ENCODE assay signal across 1 cellular context in genomic region chr16:68356249-68356918, GRCh38.
TF ChIP-seq lines count a peak whose summit lies in the region.

No MANE protein-coding gene starts in this region.

TF ChIP-seq in GM12878, 131 proteins besides CTCF, POLR2A, EP300 and RAD21 (continued from another document and continues in another):
- TF ChIP-seq BCL11A (IDR thresholded peaks at IDR 0.05; ENCODE audit: low read depth, low read length) = peak; percentile 51; the same call in 1 of the 2 replicates
- no peak for TF ChIP-seq NFXL1 (IDR thresholded peaks at IDR 0.05; ENCODE audit: borderline replicate concordance)
- no peak for TF ChIP-seq PKNOX1 (IDR thresholded peaks at IDR 0.05)
- TF ChIP-seq TBL1XR1 (IDR thresholded peaks at IDR 0.05; ENCODE audit: low read depth, low read length) = peak; percentile 87
- no peak for TF ChIP-seq MXI1 (IDR thresholded peaks at IDR 0.05; ENCODE audit: low read depth, low read length)
- TF ChIP-seq IRF5 (IDR thresholded peaks at IDR 0.05; ENCODE audit: borderline replicate concordance) = no peak
- TF ChIP-seq, protein P1, sequence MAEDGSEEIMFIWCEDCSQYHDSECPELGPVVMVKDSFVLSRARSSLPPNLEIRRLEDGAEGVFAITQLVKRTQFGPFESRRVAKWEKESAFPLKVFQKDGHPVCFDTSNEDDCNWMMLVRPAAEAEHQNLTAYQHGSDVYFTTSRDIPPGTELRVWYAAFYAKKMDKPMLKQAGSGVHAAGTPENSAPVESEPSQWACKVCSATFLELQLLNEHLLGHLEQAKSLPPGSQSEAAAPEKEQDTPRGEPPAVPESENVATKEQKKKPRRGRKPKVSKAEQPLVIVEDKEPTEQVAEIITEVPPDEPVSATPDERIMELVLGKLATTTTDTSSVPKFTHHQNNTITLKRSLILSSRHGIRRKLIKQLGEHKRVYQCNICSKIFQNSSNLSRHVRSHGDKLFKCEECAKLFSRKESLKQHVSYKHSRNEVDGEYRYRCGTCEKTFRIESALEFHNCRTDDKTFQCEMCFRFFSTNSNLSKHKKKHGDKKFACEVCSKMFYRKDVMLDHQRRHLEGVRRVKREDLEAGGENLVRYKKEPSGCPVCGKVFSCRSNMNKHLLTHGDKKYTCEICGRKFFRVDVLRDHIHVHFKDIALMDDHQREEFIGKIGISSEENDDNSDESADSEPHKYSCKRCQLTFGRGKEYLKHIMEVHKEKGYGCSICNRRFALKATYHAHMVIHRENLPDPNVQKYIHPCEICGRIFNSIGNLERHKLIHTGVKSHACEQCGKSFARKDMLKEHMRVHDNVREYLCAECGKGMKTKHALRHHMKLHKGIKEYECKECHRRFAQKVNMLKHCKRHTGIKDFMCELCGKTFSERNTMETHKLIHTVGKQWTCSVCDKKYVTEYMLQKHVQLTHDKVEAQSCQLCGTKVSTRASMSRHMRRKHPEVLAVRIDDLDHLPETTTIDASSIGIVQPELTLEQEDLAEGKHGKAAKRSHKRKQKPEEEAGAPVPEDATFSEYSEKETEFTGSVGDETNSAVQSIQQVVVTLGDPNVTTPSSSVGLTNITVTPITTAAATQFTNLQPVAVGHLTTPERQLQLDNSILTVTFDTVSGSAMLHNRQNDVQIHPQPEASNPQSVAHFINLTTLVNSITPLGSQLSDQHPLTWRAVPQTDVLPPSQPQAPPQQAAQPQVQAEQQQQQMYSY (CRISPR knock-in tag; IDR thresholded peaks at IDR 0.05) = no peak
- TF ChIP-seq CHD2 (IDR thresholded peaks at IDR 0.05; ENCODE audit: borderline replicate concordance, low read depth, low read length) = peak; percentile 34; the same call in 1 of the 2 replicates
- TF ChIP-seq BCL3 (IDR thresholded peaks at IDR 0.05; ENCODE audit: borderline replicate concordance, insufficient read depth, low read depth, low read length, poor library complexity, severe bottlenecking) = peak; percentile 72
- TF ChIP-seq, protein P2, sequence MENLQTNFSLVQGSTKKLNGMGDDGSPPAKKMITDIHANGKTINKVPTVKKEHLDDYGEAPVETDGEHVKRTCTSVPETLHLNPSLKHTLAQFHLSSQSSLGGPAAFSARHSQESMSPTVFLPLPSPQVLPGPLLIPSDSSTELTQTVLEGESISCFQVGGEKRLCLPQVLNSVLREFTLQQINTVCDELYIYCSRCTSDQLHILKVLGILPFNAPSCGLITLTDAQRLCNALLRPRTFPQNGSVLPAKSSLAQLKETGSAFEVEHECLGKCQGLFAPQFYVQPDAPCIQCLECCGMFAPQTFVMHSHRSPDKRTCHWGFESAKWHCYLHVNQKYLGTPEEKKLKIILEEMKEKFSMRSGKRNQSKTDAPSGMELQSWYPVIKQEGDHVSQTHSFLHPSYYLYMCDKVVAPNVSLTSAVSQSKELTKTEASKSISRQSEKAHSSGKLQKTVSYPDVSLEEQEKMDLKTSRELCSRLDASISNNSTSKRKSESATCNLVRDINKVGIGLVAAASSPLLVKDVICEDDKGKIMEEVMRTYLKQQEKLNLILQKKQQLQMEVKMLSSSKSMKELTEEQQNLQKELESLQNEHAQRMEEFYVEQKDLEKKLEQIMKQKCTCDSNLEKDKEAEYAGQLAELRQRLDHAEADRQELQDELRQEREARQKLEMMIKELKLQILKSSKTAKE (IDR thresholded peaks at IDR 0.05; ENCODE audit: low read depth, poor library complexity, severe bottlenecking) = peak; percentile 40
- TF ChIP-seq SIN3A (IDR thresholded peaks at IDR 0.05; ENCODE audit: low read depth, low read length) = no peak
- TF ChIP-seq, protein P3, sequence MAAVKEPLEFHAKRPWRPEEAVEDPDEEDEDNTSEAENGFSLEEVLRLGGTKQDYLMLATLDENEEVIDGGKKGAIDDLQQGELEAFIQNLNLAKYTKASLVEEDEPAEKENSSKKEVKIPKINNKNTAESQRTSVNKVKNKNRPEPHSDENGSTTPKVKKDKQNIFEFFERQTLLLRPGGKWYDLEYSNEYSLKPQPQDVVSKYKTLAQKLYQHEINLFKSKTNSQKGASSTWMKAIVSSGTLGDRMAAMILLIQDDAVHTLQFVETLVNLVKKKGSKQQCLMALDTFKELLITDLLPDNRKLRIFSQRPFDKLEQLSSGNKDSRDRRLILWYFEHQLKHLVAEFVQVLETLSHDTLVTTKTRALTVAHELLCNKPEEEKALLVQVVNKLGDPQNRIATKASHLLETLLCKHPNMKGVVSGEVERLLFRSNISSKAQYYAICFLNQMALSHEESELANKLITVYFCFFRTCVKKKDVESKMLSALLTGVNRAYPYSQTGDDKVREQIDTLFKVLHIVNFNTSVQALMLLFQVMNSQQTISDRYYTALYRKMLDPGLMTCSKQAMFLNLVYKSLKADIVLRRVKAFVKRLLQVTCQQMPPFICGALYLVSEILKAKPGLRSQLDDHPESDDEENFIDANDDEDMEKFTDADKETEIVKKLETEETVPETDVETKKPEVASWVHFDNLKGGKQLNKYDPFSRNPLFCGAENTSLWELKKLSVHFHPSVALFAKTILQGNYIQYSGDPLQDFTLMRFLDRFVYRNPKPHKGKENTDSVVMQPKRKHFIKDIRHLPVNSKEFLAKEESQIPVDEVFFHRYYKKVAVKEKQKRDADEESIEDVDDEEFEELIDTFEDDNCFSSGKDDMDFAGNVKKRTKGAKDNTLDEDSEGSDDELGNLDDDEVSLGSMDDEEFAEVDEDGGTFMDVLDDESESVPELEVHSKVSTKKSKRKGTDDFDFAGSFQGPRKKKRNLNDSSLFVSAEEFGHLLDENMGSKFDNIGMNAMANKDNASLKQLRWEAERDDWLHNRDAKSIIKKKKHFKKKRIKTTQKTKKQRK (IDR thresholded peaks at IDR 0.05; ENCODE audit: low read depth, low read length) = no peak
- no peak for TF ChIP-seq PBX3 (IDR thresholded peaks at IDR 0.05; ENCODE audit: insufficient replicate concordance, low read depth, low read length)
- peak; percentile 63; the same call in 1 of the 2 replicates for TF ChIP-seq PAX5 (IDR thresholded peaks at IDR 0.05; ENCODE audit: borderline replicate concordance, low read depth, low read length)
- peak; percentile 99 for TF ChIP-seq TCF12 (IDR thresholded peaks at IDR 0.05; ENCODE audit: low read depth, low read length)
- no peak for TF ChIP-seq MEF2B (IDR thresholded peaks at IDR 0.05; ENCODE audit: partially characterized antibody, poor library complexity, severe bottlenecking)
- TF ChIP-seq RELB (IDR thresholded peaks at IDR 0.05; ENCODE audit: low read depth) = peak; percentile 65
- TF ChIP-seq ZBED1 (IDR thresholded peaks at IDR 0.05; ENCODE audit: borderline replicate concordance) = no peak; the same call in 1 of the 2 replicates
- no peak for TF ChIP-seq RAD51 (IDR thresholded peaks at IDR 0.05)
- TF ChIP-seq RUNX3 (IDR thresholded peaks at IDR 0.05; ENCODE audit: low read length) = peak; percentile 99
- TF ChIP-seq RFX5 (IDR thresholded peaks at IDR 0.05; ENCODE audit: low read depth, low read length) = no peak
- peak; percentile 61 for TF ChIP-seq MTA2 (IDR thresholded peaks at IDR 0.05; ENCODE audit: low read depth)
- TF ChIP-seq BHLHE40 (IDR thresholded peaks at IDR 0.05; ENCODE audit: borderline replicate concordance in 1 of 2, low read depth in 2 of 2, low read length in 1 of 2) = peak; percentile 65 to 72; a peak in 3 of 4 replicates
- peak; percentile 98 for TF ChIP-seq IKZF1 (conservative IDR thresholded peaks at IDR 0.05)
- TF ChIP-seq KDM1A (IDR thresholded peaks at IDR 0.05; ENCODE audit: borderline replicate concordance) = no peak
- peak; percentile 36 for TF ChIP-seq NR2F1 (conservative IDR thresholded peaks at IDR 0.05)
- TF ChIP-seq SIX5 (IDR thresholded peaks at IDR 0.05; ENCODE audit: low read depth, low read length, severe bottlenecking) = no peak
- no peak for TF ChIP-seq PAX8 (IDR thresholded peaks at IDR 0.05)
- TF ChIP-seq HDAC6 (IDR thresholded peaks at IDR 0.05; ENCODE audit: unreplicated experiment) = no peak
- TF ChIP-seq IKZF2 (IDR thresholded peaks at IDR 0.05) = peak; percentile 90 to 91
- peak; percentile 98 for TF ChIP-seq TCF3 (IDR thresholded peaks at IDR 0.05; ENCODE audit: borderline replicate concordance, insufficient read depth, low read depth, low read length)
- peak; percentile 66; the same call in 1 of the 2 replicates for TF ChIP-seq CREB1 (IDR thresholded peaks at IDR 0.05; ENCODE audit: low read depth)
- peak; percentile 66; the same call in 1 of the 2 replicates for TF ChIP-seq GATAD2B (conservative IDR thresholded peaks at IDR 0.05; ENCODE audit: low read depth)
- TF ChIP-seq ZNF24 (IDR thresholded peaks at IDR 0.05) = no peak
- TF ChIP-seq EGR1 (IDR thresholded peaks at IDR 0.05; ENCODE audit: borderline replicate concordance in 1 of 2, low read depth in 2 of 2, low read length in 2 of 2) = peak in 1 of 2 experiments; percentile 86; a peak in 2 of 3 replicates
- no peak for TF ChIP-seq NBN (IDR thresholded peaks at IDR 0.05)
- TF ChIP-seq EED (IDR thresholded peaks at IDR 0.05; ENCODE audit: low read depth) = peak; percentile 99
- TF ChIP-seq CBX3 (IDR thresholded peaks at IDR 0.05; ENCODE audit: borderline replicate concordance, low read depth) = no peak
- peak; percentile 93 for TF ChIP-seq NFIC (IDR thresholded peaks at IDR 0.05; ENCODE audit: low read depth, low read length)
- TF ChIP-seq SP1 (IDR thresholded peaks at IDR 0.05; ENCODE audit: low read depth, low read length) = peak; percentile 54
- TF ChIP-seq ETV6 (conservative IDR thresholded peaks at IDR 0.05 in 1 of 2, IDR thresholded peaks at IDR 0.05 in 1 of 2; ENCODE audit: borderline replicate concordance in 1 of 2, low read depth in 1 of 2) = peak in 1 of 2 experiments; percentile 99; a peak in 2 of 4 replicates
- no peak for TF ChIP-seq RCOR1 (conservative IDR thresholded peaks at IDR 0.05; ENCODE audit: low read depth, low read length)
- TF ChIP-seq FOXM1 (IDR thresholded peaks at IDR 0.05; ENCODE audit: low read depth, low read length) = peak; percentile 88
